ENCODE assay signal across 1 cellular context in the genomic region with DNA sequence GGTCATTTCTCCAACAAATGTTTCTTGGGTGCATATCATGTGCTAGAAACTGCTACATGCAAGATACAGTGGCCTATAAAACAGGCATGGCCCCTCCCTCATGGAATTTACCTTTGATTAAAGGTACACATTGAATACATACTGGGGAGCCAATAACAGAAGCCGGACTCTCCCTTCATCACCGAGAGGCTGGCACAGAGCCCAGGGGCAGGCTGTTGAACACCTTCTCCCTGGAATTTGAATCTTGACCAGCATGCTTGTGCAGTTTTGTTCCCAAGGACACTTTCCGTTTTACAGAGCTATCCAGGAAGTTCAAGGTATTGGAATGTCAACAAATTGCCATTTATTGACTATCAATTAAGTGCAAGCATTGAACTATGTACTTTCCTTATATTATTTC.
TF ChIP-seq lines count a peak whose summit lies in the region.

No MANE protein-coding gene starts in this region.

TF ChIP-seq in HepG2, 621 proteins besides CTCF, POLR2A, EP300 and RAD21 (continued from another document and continues in another):
- TF ChIP-seq, protein P1, sequence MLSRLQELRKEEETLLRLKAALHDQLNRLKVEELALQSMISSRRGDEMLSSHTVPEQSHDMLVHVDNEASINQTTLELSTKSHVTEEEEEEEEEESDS (CRISPR knock-in tag; IDR thresholded peaks at IDR 0.05; ENCODE audit: borderline replicate concordance), result no peak
- TF ChIP-seq SAFB2 (CRISPR knock-in tag; IDR thresholded peaks at IDR 0.05; ENCODE audit: borderline replicate concordance, low read depth), result no peak
- no peak for TF ChIP-seq FUBP1 (CRISPR knock-in tag; IDR thresholded peaks at IDR 0.05; ENCODE audit: borderline replicate concordance)
- TF ChIP-seq NFYC (CRISPR knock-in tag; IDR thresholded peaks at IDR 0.05), result no peak
- TF ChIP-seq, protein P2, sequence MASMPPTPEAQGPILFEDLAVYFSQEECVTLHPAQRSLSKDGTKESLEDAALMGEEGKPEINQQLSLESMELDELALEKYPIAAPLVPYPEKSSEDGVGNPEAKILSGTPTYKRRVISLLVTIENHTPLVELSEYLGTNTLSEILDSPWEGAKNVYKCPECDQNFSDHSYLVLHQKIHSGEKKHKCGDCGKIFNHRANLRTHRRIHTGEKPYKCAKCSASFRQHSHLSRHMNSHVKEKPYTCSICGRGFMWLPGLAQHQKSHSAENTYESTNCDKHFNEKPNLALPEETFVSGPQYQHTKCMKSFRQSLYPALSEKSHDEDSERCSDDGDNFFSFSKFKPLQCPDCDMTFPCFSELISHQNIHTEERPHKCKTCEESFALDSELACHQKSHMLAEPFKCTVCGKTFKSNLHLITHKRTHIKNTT (CRISPR knock-in tag; IDR thresholded peaks at IDR 0.05), result no peak
- no peak for TF ChIP-seq SP140L (CRISPR knock-in tag; IDR thresholded peaks at IDR 0.05; ENCODE audit: borderline replicate concordance)
- TF ChIP-seq, protein P3, sequence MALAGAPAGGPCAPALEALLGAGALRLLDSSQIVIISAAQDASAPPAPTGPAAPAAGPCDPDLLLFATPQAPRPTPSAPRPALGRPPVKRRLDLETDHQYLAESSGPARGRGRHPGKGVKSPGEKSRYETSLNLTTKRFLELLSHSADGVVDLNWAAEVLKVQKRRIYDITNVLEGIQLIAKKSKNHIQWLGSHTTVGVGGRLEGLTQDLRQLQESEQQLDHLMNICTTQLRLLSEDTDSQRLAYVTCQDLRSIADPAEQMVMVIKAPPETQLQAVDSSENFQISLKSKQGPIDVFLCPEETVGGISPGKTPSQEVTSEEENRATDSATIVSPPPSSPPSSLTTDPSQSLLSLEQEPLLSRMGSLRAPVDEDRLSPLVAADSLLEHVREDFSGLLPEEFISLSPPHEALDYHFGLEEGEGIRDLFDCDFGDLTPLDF (CRISPR knock-in tag; IDR thresholded peaks at IDR 0.05), result no peak
- TF ChIP-seq SRY (CRISPR knock-in tag; IDR thresholded peaks at IDR 0.05), result no peak
- 0 out of 2 replicates have a peak, but pooled peaks have one; percentile 14 for TF ChIP-seq CEBPG (CRISPR knock-in tag; IDR thresholded peaks at IDR 0.05)
- no peak for TF ChIP-seq ZNF251 (CRISPR knock-in tag; IDR thresholded peaks at IDR 0.05)
- no peak for TF ChIP-seq ZNF296 (CRISPR knock-in tag; conservative IDR thresholded peaks at IDR 0.05)
- TF ChIP-seq ARNT2 (CRISPR knock-in tag; IDR thresholded peaks at IDR 0.05; ENCODE audit: low read depth), result no peak
- TF ChIP-seq POGZ (CRISPR knock-in tag; IDR thresholded peaks at IDR 0.05), result peak; percentile 34; the same call in 1 of the 2 replicates
- TF ChIP-seq SOX5 (CRISPR knock-in tag; IDR thresholded peaks at IDR 0.05; ENCODE audit: borderline replicate concordance), result peak; percentile 73; the same call in 1 of the 2 replicates
- peak; percentile 68; the same call in 1 of the 2 replicates for TF ChIP-seq ETV5 (CRISPR knock-in tag; IDR thresholded peaks at IDR 0.05; ENCODE audit: borderline replicate concordance)
- TF ChIP-seq ZNF430 (CRISPR knock-in tag; IDR thresholded peaks at IDR 0.05), result 0 out of 2 replicates have a peak, but pooled peaks have one; percentile 38
- TF ChIP-seq, protein P4, sequence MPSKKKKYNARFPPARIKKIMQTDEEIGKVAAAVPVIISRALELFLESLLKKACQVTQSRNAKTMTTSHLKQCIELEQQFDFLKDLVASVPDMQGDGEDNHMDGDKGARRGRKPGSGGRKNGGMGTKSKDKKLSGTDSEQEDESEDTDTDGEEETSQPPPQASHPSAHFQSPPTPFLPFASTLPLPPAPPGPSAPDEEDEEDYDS (CRISPR knock-in tag; IDR thresholded peaks at IDR 0.05), result no peak
- 0 out of 2 replicates have a peak, but pooled peaks have one; percentile 27 for TF ChIP-seq ZNF605 (CRISPR knock-in tag; IDR thresholded peaks at IDR 0.05)
- TF ChIP-seq TEAD3 (CRISPR knock-in tag; optimal IDR thresholded peaks at IDR 0.05; ENCODE audit: borderline replicate concordance), result peak; percentile 91
- no peak for TF ChIP-seq ZNF460 (CRISPR knock-in tag; IDR thresholded peaks at IDR 0.05; ENCODE audit: borderline replicate concordance)
- no peak for TF ChIP-seq ZNF143 (CRISPR knock-in tag; IDR thresholded peaks at IDR 0.05)
- no peak for TF ChIP-seq POLR2AphosphoS2 (IDR thresholded peaks at IDR 0.05; ENCODE audit: low read depth, low read length)
- TF ChIP-seq HBP1 (CRISPR knock-in tag; IDR thresholded peaks at IDR 0.05; ENCODE audit: low read depth), result no peak
- TF ChIP-seq, protein P5, sequence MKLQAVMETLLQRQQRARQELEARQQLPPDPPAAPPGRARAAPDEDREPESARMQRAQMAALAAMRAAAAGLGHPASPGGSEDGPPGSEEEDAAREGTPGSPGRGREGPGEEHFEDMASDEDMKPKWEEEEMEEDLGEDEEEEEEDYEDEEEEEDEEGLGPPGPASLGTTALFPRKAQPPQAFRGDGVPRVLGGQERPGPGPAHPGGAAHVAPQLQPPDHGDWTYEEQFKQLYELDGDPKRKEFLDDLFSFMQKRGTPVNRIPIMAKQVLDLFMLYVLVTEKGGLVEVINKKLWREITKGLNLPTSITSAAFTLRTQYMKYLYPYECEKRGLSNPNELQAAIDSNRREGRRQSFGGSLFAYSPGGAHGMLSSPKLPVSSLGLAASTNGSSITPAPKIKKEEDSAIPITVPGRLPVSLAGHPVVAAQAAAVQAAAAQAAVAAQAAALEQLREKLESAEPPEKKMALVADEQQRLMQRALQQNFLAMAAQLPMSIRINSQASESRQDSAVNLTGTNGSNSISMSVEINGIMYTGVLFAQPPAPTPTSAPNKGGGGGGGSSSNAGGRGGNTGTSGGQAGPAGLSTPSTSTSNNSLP (IDR thresholded peaks at IDR 0.05; ENCODE audit: low read depth, low read length), result peak; percentile 22; the same call in 1 of the 2 replicates
- no peak for TF ChIP-seq SSRP1 (CRISPR knock-in tag; IDR thresholded peaks at IDR 0.05)
- TF ChIP-seq, protein P6, sequence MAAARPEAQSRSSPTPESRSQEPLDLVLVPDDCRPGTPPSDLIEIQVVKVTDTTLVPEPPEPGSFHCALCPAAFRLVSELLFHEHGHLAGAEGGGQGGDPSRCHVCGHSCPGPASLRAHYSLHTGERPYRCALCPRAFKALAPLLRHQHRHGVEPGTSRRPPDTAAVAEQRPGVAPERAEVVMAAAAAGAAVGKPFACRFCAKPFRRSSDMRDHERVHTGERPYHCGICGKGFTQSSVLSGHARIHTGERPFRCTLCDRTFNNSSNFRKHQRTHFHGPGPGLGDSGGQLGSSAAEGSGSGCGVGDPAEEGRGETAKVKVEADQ (CRISPR knock-in tag; IDR thresholded peaks at IDR 0.05; ENCODE audit: borderline replicate concordance), result no peak
- TF ChIP-seq ZNF225 (CRISPR knock-in tag; IDR thresholded peaks at IDR 0.05), result no peak
- no peak for TF ChIP-seq YEATS2 (CRISPR knock-in tag; IDR thresholded peaks at IDR 0.05; ENCODE audit: borderline replicate concordance)
- TF ChIP-seq SP2 (CRISPR knock-in tag; IDR thresholded peaks at IDR 0.05), result no peak
- TF ChIP-seq IRF2 (CRISPR knock-in tag; IDR thresholded peaks at IDR 0.05), result 0 out of 2 replicates have a peak, but pooled peaks have one; percentile 19
- no peak for TF ChIP-seq MTA1 (CRISPR knock-in tag; IDR thresholded peaks at IDR 0.05; ENCODE audit: borderline replicate concordance)
- TF ChIP-seq SRSF9 (IDR thresholded peaks at IDR 0.05; ENCODE audit: borderline replicate concordance, insufficient read depth, low read depth, low read length, poor library complexity, severe bottlenecking), result no peak
- no peak for TF ChIP-seq SNAPC2 (CRISPR knock-in tag; IDR thresholded peaks at IDR 0.05)
- TF ChIP-seq BRD4 (CRISPR knock-in tag; IDR thresholded peaks at IDR 0.05), result no peak
- TF ChIP-seq ZNF543 (CRISPR knock-in tag; IDR thresholded peaks at IDR 0.05), result 0 out of 2 replicates have a peak, but pooled peaks have one; percentile 37
- TF ChIP-seq ZNF740 (CRISPR knock-in tag; IDR thresholded peaks at IDR 0.05), result no peak
- TF ChIP-seq GABPB1 (CRISPR knock-in tag; IDR thresholded peaks at IDR 0.05), result 0 out of 2 replicates have a peak, but pooled peaks have one; percentile 5
- TF ChIP-seq DPF2 (CRISPR knock-in tag; IDR thresholded peaks at IDR 0.05; ENCODE audit: borderline replicate concordance, low read depth), result peak; percentile 50; the same call in 1 of the 2 replicates
- no peak for TF ChIP-seq ZNF317 (CRISPR knock-in tag; IDR thresholded peaks at IDR 0.05)
- no peak for TF ChIP-seq JARID2 (CRISPR knock-in tag; IDR thresholded peaks at IDR 0.05; ENCODE audit: insufficient replicate concordance)
- TF ChIP-seq SNRNP70 (IDR thresholded peaks at IDR 0.05; ENCODE audit: low read depth, low read length), result no peak
- TF ChIP-seq KDM1A (CRISPR knock-in tag; IDR thresholded peaks at IDR 0.05), result no peak
- no peak for TF ChIP-seq ZBTB7A (CRISPR knock-in tag; IDR thresholded peaks at IDR 0.05)
- TF ChIP-seq, protein P7, sequence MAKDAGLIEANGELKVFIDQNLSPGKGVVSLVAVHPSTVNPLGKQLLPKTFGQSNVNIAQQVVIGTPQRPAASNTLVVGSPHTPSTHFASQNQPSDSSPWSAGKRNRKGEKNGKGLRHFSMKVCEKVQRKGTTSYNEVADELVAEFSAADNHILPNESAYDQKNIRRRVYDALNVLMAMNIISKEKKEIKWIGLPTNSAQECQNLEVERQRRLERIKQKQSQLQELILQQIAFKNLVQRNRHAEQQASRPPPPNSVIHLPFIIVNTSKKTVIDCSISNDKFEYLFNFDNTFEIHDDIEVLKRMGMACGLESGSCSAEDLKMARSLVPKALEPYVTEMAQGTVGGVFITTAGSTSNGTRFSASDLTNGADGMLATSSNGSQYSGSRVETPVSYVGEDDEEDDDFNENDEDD (CRISPR knock-in tag; IDR thresholded peaks at IDR 0.05; ENCODE audit: borderline replicate concordance), result no peak
- no peak for TF ChIP-seq ZNF660 (CRISPR knock-in tag; IDR thresholded peaks at IDR 0.05; ENCODE audit: borderline replicate concordance, low read depth)
- TF ChIP-seq, protein P8, sequence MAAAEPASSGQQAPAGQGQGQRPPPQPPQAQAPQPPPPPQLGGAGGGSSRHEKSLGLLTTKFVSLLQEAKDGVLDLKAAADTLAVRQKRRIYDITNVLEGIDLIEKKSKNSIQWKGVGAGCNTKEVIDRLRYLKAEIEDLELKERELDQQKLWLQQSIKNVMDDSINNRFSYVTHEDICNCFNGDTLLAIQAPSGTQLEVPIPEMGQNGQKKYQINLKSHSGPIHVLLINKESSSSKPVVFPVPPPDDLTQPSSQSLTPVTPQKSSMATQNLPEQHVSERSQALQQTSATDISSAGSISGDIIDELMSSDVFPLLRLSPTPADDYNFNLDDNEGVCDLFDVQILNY (CRISPR knock-in tag; conservative IDR thresholded peaks at IDR 0.05), result no peak
- TF ChIP-seq, protein P9, sequence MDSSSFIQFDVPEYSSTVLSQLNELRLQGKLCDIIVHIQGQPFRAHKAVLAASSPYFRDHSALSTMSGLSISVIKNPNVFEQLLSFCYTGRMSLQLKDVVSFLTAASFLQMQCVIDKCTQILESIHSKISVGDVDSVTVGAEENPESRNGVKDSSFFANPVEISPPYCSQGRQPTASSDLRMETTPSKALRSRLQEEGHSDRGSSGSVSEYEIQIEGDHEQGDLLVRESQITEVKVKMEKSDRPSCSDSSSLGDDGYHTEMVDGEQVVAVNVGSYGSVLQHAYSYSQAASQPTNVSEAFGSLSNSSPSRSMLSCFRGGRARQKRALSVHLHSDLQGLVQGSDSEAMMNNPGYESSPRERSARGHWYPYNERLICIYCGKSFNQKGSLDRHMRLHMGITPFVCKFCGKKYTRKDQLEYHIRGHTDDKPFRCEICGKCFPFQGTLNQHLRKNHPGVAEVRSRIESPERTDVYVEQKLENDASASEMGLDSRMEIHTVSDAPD (CRISPR knock-in tag; IDR thresholded peaks at IDR 0.05), result no peak
- TF ChIP-seq RELA (CRISPR knock-in tag; IDR thresholded peaks at IDR 0.05), result no peak
- TF ChIP-seq ZNF276 (CRISPR knock-in tag; IDR thresholded peaks at IDR 0.05; ENCODE audit: low read depth), result no peak
- no peak for TF ChIP-seq ZNF235 (CRISPR knock-in tag; IDR thresholded peaks at IDR 0.05; ENCODE audit: borderline replicate concordance)
- no peak for TF ChIP-seq MTF2 (CRISPR knock-in tag; IDR thresholded peaks at IDR 0.05; ENCODE audit: borderline replicate concordance)
- peak; percentile 81 for TF ChIP-seq SALL1 (CRISPR knock-in tag; IDR thresholded peaks at IDR 0.05)
- no peak for TF ChIP-seq HOXD1 (CRISPR knock-in tag; IDR thresholded peaks at IDR 0.05)
